ENCODE assay signal across 8 cellular contexts in the genomic region with DNA sequence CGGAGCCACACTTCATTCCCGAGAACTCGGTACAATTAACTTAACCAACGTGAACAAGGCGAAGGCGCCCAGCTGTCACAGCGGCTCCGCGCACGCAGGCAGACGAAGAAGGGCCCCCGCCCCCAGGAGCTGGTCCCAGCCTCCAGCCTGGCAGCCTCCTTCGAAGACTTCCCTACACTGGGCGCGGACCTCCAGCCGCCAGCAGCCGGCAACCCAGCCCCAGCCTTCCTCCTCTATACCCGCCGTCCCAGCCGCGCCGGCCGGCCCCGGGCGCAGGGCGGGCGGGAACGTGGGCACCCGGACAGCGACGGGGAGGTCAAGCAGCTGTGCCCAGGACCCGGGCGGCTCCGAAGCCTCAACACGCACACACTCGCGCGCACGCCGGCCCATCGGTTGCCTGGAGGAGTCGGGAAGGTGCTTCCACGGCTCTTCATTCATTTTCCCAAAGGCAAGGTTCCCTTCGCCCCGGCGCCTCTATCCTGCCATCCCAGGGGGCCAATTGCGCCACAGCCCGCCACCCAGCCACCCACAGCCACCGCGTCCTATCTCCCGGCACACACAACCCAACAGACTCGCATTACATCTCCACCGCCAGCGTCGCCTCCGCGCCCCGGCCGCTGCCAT. TPM values are rescaled to one million over a fixed set of nuclear protein-coding genes. Genes with fewer than 3 reads are reported as not detected.
DNase-seq lines count a peak whose midpoint lies in the region; ATAC-seq lines count a peak whose summit lies in the region.

No MANE protein-coding gene starts in this region.

- POLR2A ChIA-PET in activated naive CD8-positive, alpha-beta T cell treated with anti-CD3 and anti-CD28 coated beads, Interleukin-2, amount 10 ng/mL, durations not matched to agents 7 days and 5 days (lab: Charles Lee): no interaction called here

- H3K36me3 Mint-ChIP-seq in activated naive CD8-positive, alpha-beta T cell treated with anti-CD3 and anti-CD28 coated beads, Interleukin-2, amount 10 ng/mL, durations not matched to agents 7 days and 5 days: no peaks in the 10 kb centered on the region

- peak; percentile 40 for ATAC-seq in activated naive CD8-positive, alpha-beta T cell treated with anti-CD3 and anti-CD28 coated beads, Interleukin-2, amount 10 ng/mL, durations not matched to agents 7 days and 5 days (ENCODE audit: low read depth)
- peak; percentile 36 for ATAC-seq in sciatic nerve
- ATAC-seq in HG02870 (IDR thresholded peaks at IDR 0.05; ENCODE audit: unreplicated experiment): no peak

- peaks cover 62% of the 10 kb centered on the region for H3K27me3 Mint-ChIP-seq in activated naive CD8-positive, alpha-beta T cell treated with anti-CD3 and anti-CD28 coated beads, Interleukin-2, amount 10 ng/mL, durations not matched to agents 7 days and 5 days

- no peaks in the 10 kb centered on the region; the same call in none of the 2 replicates for H3K4me1 ChIP-seq in iPS DF 6.9 (ENCODE audit: control insufficient read depth, insufficient read depth, low read length)

- no peaks in the 10 kb centered on the region for H3K9me3 ChIP-seq in iPS DF 6.9 (ENCODE audit: control insufficient read depth, insufficient read depth, low read length)

- peaks cover 8% of the 10 kb centered on the region; the same call in 1 of the 2 replicates for H3K27me3 ChIP-seq in iPS DF 6.9 (ENCODE audit: control insufficient read depth, insufficient read depth, low read length)

- no peaks in the 10 kb centered on the region for H3K36me3 ChIP-seq in iPS DF 6.9 (ENCODE audit: control insufficient read depth, insufficient read depth, low read length)

- H3K4me1 Mint-ChIP-seq in activated naive CD8-positive, alpha-beta T cell treated with anti-CD3 and anti-CD28 coated beads, Interleukin-2, amount 10 ng/mL, durations not matched to agents 7 days and 5 days: no peaks in the 10 kb centered on the region

- intact Hi-C loops in sciatic nerve (cut with DNase I): no loop called here

- H3K4me3 Mint-ChIP-seq in activated naive CD8-positive, alpha-beta T cell treated with anti-CD3 and anti-CD28 coated beads, Interleukin-2, amount 10 ng/mL, durations not matched to agents 7 days and 5 days: peak overlapping the region; percentile 49

- no peak overlapping the region for H3K27ac Mint-ChIP-seq in activated naive CD8-positive, alpha-beta T cell treated with anti-CD3 and anti-CD28 coated beads, Interleukin-2, amount 10 ng/mL, durations not matched to agents 7 days and 5 days

- H3K27ac ChIP-seq in iPS DF 6.9 (ENCODE audit: low read length): no peak overlapping the region

- H3K4me3 ChIP-seq in iPS DF 6.9 (ENCODE audit: low read length): peak overlapping the region; percentile 56; the same call in 1 of the 2 replicates

- DNase-seq in NCI-H1417 (lab: John Stamatoyannopoulos, UW) (peak in 2 of 3 experiments; percentile 47 to 50), NCI-H1417 treated with DMSO at 0.1 percent for 48 hours (lab: John Stamatoyannopoulos, UW) (no peak), iPS DF 6.9 (ENCODE audit: low read depth, low spot score) (no peak), sciatic nerve (ENCODE audit: low spot score) (peak; percentile 67), cortex of kidney (lab: John Stamatoyannopoulos, UW) (no peak), NCI-H748 treated with DMSO at 0.1 percent for 48 hours (lab: John Stamatoyannopoulos, UW) (no peak)
- no peak for DNase-seq in activated naive CD8-positive, alpha-beta T cell treated with anti-CD3 and anti-CD28 coated beads, Interleukin-2, amount 10 ng/mL, durations not matched to agents 7 days and 5 days

- H3K9me3 Mint-ChIP-seq in activated naive CD8-positive, alpha-beta T cell treated with anti-CD3 and anti-CD28 coated beads, Interleukin-2, amount 10 ng/mL, durations not matched to agents 7 days and 5 days: peaks cover 2% of the 10 kb centered on the region

- WGBS in iPS DF 6.9 (ENCODE audit: insufficient coverage, insufficient read length): no CpG with 5 or more reads among the region's 59 CpGs

RNA-seq across cellular contexts. Expression of a gene that starts 1.6 kb away (rescaled TPM):
- under 1 TPM; 0.28 to 0.60 TPM for total RNA-seq in activated naive CD8-positive, alpha-beta T cell treated with anti-CD3 and anti-CD28 coated beads, Interleukin-2, amount 10 ng/mL, durations not matched to agents 7 days and 5 days
- 31.7 TPM for total RNA-seq in sciatic nerve

Comparison
In these comparisons a context has a peak if more than half of its experiments do, and no peak if none do; other contexts are left out.
1. DNase-seq: peak in NCI-H1417 (2 of 3) and sciatic nerve (single experiment); none in NCI-H1417 treated with DMSO at 0.1 percent for 48 hours (single experiment), activated naive CD8-positive, alpha-beta T cell treated with anti-CD3 and anti-CD28 coated beads, Interleukin-2, amount 10 ng/mL, durations not matched to agents 7 days and 5 days (single experiment), iPS DF 6.9 (single experiment), cortex of kidney (single experiment) and NCI-H748 treated with DMSO at 0.1 percent for 48 hours (single experiment).
2. RNA of a gene that starts 1.6 kb away (total RNA-seq): 31.7 TPM in sciatic nerve (single experiment); 0.28 to 0.60 TPM in activated naive CD8-positive, alpha-beta T cell treated with anti-CD3 and anti-CD28 coated beads, Interleukin-2, amount 10 ng/mL, durations not matched to agents 7 days and 5 days; every median in the first group is over 10 times any median in the second.